ENCODE assay signal across 2 cellular contexts in the genomic region with DNA sequence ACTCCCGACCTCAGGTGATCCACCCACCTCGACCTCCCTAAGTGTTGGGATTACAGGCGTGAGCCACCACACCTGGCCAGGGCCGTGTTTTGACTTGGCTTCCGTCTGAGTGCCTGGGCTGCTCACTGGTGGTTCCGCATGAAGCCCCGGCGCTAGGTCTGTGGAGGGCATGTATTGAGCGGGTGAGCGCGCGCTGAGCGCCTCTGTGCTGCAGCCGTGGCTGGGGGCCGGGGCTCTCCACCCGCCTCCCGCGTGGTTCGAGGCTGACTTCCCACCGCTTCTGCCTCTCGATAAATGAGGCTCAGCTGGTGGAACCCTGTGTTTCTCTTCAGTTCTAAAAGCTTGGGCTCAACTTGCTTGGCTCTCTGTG.
TF ChIP-seq lines count a peak whose summit lies in the region.

No MANE protein-coding gene starts in this region.

TF ChIP-seq in GM23338, 12 proteins besides CTCF, POLR2A, EP300 and RAD21 (continued from another document):
- TF ChIP-seq, protein P1, sequence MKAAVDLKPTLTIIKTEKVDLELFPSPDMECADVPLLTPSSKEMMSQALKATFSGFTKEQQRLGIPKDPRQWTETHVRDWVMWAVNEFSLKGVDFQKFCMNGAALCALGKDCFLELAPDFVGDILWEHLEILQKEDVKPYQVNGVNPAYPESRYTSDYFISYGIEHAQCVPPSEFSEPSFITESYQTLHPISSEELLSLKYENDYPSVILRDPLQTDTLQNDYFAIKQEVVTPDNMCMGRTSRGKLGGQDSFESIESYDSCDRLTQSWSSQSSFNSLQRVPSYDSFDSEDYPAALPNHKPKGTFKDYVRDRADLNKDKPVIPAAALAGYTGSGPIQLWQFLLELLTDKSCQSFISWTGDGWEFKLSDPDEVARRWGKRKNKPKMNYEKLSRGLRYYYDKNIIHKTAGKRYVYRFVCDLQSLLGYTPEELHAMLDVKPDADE (IDR thresholded peaks at IDR 0.05): no peak
- TF ChIP-seq CREB1 (CRISPR knock-in tag; IDR thresholded peaks at IDR 0.05; ENCODE audit: low read depth) (no peak), POLR2AphosphoS5 (IDR thresholded peaks at IDR 0.05; ENCODE audit: low read depth) (no peak), ZNF114 (CRISPR knock-in tag; IDR thresholded peaks at IDR 0.05) (no peak)

TF ChIP-seq in WTC11, 78 proteins besides CTCF, POLR2A, EP300 and RAD21:
- TF ChIP-seq, protein P2, sequence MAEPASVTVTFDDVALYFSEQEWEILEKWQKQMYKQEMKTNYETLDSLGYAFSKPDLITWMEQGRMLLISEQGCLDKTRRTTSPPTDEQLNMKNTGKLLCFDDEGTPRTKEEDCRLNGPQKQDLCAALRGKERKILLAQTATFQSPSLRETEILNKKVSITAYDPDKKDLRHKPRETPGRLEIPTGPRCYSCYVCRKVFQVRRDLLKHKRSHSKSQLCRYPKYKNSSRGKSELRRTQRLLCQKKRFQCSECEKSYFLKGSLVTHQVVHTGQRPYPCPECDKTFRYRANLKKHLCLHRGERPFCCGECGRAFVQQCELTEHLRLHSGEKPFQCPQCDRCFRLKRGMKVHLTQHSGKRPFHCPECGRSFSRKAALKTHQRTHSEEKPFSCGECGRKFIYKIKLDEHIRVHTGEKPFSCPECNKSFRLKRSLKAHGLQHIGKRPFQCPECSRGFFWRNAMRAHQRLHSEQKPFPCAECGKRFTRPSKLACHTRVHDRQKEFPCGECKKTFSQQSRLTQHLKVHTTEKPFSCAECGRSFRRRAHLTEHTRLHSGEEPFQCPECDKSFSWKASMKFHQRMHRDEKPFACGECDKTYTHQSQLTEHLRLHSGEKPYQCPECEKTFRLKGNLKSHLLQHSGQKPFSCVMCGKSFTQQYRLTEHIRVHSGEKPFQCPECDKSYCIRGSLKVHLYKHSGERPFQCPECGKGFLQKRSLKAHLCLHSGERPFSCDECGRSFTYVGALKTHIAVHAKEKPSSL (CRISPR knock-in tag; conservative IDR thresholded peaks at IDR 0.05): no peak
- TF ChIP-seq, protein P3, sequence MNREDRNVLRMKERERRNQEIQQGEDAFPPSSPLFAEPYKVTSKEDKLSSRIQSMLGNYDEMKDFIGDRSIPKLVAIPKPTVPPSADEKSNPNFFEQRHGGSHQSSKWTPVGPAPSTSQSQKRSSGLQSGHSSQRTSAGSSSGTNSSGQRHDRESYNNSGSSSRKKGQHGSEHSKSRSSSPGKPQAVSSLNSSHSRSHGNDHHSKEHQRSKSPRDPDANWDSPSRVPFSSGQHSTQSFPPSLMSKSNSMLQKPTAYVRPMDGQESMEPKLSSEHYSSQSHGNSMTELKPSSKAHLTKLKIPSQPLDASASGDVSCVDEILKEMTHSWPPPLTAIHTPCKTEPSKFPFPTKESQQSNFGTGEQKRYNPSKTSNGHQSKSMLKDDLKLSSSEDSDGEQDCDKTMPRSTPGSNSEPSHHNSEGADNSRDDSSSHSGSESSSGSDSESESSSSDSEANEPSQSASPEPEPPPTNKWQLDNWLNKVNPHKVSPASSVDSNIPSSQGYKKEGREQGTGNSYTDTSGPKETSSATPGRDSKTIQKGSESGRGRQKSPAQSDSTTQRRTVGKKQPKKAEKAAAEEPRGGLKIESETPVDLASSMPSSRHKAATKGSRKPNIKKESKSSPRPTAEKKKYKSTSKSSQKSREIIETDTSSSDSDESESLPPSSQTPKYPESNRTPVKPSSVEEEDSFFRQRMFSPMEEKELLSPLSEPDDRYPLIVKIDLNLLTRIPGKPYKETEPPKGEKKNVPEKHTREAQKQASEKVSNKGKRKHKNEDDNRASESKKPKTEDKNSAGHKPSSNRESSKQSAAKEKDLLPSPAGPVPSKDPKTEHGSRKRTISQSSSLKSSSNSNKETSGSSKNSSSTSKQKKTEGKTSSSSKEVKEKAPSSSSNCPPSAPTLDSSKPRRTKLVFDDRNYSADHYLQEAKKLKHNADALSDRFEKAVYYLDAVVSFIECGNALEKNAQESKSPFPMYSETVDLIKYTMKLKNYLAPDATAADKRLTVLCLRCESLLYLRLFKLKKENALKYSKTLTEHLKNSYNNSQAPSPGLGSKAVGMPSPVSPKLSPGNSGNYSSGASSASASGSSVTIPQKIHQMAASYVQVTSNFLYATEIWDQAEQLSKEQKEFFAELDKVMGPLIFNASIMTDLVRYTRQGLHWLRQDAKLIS (CRISPR knock-in tag; IDR thresholded peaks at IDR 0.05; ENCODE audit: borderline replicate concordance): no peak
- TF ChIP-seq ZNF263 (CRISPR knock-in tag; IDR thresholded peaks at IDR 0.05; ENCODE audit: low read depth): no peak
- TF ChIP-seq RORB (CRISPR knock-in tag; IDR thresholded peaks at IDR 0.05): no peak
- TF ChIP-seq, protein P4, sequence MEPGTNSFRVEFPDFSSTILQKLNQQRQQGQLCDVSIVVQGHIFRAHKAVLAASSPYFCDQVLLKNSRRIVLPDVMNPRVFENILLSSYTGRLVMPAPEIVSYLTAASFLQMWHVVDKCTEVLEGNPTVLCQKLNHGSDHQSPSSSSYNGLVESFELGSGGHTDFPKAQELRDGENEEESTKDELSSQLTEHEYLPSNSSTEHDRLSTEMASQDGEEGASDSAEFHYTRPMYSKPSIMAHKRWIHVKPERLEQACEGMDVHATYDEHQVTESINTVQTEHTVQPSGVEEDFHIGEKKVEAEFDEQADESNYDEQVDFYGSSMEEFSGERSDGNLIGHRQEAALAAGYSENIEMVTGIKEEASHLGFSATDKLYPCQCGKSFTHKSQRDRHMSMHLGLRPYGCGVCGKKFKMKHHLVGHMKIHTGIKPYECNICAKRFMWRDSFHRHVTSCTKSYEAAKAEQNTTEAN (CRISPR knock-in tag; IDR thresholded peaks at IDR 0.05): no peak
- TF ChIP-seq FOXP1 (CRISPR knock-in tag; IDR thresholded peaks at IDR 0.05; ENCODE audit: borderline replicate concordance): no peak
- no peak for TF ChIP-seq JUN (CRISPR knock-in tag; IDR thresholded peaks at IDR 0.05)
- TF ChIP-seq, protein P5, sequence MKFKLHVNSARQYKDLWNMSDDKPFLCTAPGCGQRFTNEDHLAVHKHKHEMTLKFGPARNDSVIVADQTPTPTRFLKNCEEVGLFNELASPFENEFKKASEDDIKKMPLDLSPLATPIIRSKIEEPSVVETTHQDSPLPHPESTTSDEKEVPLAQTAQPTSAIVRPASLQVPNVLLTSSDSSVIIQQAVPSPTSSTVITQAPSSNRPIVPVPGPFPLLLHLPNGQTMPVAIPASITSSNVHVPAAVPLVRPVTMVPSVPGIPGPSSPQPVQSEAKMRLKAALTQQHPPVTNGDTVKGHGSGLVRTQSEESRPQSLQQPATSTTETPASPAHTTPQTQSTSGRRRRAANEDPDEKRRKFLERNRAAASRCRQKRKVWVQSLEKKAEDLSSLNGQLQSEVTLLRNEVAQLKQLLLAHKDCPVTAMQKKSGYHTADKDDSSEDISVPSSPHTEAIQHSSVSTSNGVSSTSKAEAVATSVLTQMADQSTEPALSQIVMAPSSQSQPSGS (CRISPR knock-in tag; IDR thresholded peaks at IDR 0.05; ENCODE audit: borderline replicate concordance, low read depth): no peak
- TF ChIP-seq, protein P6, sequence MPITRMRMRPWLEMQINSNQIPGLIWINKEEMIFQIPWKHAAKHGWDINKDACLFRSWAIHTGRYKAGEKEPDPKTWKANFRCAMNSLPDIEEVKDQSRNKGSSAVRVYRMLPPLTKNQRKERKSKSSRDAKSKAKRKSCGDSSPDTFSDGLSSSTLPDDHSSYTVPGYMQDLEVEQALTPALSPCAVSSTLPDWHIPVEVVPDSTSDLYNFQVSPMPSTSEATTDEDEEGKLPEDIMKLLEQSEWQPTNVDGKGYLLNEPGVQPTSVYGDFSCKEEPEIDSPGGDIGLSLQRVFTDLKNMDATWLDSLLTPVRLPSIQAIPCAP (CRISPR knock-in tag; IDR thresholded peaks at IDR 0.05): no peak
- TF ChIP-seq, protein P7, sequence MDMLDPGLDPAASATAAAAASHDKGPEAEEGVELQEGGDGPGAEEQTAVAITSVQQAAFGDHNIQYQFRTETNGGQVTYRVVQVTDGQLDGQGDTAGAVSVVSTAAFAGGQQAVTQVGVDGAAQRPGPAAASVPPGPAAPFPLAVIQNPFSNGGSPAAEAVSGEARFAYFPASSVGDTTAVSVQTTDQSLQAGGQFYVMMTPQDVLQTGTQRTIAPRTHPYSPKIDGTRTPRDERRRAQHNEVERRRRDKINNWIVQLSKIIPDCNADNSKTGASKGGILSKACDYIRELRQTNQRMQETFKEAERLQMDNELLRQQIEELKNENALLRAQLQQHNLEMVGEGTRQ (CRISPR knock-in tag; IDR thresholded peaks at IDR 0.05): no peak
- TF ChIP-seq, protein P8, sequence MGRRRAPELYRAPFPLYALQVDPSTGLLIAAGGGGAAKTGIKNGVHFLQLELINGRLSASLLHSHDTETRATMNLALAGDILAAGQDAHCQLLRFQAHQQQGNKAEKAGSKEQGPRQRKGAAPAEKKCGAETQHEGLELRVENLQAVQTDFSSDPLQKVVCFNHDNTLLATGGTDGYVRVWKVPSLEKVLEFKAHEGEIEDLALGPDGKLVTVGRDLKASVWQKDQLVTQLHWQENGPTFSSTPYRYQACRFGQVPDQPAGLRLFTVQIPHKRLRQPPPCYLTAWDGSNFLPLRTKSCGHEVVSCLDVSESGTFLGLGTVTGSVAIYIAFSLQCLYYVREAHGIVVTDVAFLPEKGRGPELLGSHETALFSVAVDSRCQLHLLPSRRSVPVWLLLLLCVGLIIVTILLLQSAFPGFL (CRISPR knock-in tag; IDR thresholded peaks at IDR 0.05; ENCODE audit: borderline replicate concordance): no peak
- no peak for TF ChIP-seq ZNF416 (CRISPR knock-in tag; IDR thresholded peaks at IDR 0.05)
- TF ChIP-seq IRF2 (CRISPR knock-in tag; IDR thresholded peaks at IDR 0.05; ENCODE audit: borderline replicate concordance, low read depth): no peak
- no peak for TF ChIP-seq NR2C2 (CRISPR knock-in tag; IDR thresholded peaks at IDR 0.05)
- TF ChIP-seq, protein P9, sequence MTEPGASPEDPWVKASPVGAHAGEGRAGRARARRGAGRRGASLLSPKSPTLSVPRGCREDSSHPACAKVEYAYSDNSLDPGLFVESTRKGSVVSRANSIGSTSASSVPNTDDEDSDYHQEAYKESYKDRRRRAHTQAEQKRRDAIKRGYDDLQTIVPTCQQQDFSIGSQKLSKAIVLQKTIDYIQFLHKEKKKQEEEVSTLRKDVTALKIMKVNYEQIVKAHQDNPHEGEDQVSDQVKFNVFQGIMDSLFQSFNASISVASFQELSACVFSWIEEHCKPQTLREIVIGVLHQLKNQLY (CRISPR knock-in tag; IDR thresholded peaks at IDR 0.05): no peak
- TF ChIP-seq ZNF423 (CRISPR knock-in tag; IDR thresholded peaks at IDR 0.05): no peak
- TF ChIP-seq, protein P10, sequence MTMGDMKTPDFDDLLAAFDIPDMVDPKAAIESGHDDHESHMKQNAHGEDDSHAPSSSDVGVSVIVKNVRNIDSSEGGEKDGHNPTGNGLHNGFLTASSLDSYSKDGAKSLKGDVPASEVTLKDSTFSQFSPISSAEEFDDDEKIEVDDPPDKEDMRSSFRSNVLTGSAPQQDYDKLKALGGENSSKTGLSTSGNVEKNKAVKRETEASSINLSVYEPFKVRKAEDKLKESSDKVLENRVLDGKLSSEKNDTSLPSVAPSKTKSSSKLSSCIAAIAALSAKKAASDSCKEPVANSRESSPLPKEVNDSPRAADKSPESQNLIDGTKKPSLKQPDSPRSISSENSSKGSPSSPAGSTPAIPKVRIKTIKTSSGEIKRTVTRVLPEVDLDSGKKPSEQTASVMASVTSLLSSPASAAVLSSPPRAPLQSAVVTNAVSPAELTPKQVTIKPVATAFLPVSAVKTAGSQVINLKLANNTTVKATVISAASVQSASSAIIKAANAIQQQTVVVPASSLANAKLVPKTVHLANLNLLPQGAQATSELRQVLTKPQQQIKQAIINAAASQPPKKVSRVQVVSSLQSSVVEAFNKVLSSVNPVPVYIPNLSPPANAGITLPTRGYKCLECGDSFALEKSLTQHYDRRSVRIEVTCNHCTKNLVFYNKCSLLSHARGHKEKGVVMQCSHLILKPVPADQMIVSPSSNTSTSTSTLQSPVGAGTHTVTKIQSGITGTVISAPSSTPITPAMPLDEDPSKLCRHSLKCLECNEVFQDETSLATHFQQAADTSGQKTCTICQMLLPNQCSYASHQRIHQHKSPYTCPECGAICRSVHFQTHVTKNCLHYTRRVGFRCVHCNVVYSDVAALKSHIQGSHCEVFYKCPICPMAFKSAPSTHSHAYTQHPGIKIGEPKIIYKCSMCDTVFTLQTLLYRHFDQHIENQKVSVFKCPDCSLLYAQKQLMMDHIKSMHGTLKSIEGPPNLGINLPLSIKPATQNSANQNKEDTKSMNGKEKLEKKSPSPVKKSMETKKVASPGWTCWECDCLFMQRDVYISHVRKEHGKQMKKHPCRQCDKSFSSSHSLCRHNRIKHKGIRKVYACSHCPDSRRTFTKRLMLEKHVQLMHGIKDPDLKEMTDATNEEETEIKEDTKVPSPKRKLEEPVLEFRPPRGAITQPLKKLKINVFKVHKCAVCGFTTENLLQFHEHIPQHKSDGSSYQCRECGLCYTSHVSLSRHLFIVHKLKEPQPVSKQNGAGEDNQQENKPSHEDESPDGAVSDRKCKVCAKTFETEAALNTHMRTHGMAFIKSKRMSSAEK (CRISPR knock-in tag; IDR thresholded peaks at IDR 0.05; ENCODE audit: borderline replicate concordance): no peak
- TF ChIP-seq, protein P11, sequence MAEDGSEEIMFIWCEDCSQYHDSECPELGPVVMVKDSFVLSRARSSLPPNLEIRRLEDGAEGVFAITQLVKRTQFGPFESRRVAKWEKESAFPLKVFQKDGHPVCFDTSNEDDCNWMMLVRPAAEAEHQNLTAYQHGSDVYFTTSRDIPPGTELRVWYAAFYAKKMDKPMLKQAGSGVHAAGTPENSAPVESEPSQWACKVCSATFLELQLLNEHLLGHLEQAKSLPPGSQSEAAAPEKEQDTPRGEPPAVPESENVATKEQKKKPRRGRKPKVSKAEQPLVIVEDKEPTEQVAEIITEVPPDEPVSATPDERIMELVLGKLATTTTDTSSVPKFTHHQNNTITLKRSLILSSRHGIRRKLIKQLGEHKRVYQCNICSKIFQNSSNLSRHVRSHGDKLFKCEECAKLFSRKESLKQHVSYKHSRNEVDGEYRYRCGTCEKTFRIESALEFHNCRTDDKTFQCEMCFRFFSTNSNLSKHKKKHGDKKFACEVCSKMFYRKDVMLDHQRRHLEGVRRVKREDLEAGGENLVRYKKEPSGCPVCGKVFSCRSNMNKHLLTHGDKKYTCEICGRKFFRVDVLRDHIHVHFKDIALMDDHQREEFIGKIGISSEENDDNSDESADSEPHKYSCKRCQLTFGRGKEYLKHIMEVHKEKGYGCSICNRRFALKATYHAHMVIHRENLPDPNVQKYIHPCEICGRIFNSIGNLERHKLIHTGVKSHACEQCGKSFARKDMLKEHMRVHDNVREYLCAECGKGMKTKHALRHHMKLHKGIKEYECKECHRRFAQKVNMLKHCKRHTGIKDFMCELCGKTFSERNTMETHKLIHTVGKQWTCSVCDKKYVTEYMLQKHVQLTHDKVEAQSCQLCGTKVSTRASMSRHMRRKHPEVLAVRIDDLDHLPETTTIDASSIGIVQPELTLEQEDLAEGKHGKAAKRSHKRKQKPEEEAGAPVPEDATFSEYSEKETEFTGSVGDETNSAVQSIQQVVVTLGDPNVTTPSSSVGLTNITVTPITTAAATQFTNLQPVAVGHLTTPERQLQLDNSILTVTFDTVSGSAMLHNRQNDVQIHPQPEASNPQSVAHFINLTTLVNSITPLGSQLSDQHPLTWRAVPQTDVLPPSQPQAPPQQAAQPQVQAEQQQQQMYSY (CRISPR knock-in tag; IDR thresholded peaks at IDR 0.05): no peak
- no peak for TF ChIP-seq ZNF219 (CRISPR knock-in tag; IDR thresholded peaks at IDR 0.05; ENCODE audit: borderline replicate concordance)
- TF ChIP-seq CREM (CRISPR knock-in tag; IDR thresholded peaks at IDR 0.05): no peak
